1 cellular context compared by ENCODE assay signal in the genomic region with DNA sequence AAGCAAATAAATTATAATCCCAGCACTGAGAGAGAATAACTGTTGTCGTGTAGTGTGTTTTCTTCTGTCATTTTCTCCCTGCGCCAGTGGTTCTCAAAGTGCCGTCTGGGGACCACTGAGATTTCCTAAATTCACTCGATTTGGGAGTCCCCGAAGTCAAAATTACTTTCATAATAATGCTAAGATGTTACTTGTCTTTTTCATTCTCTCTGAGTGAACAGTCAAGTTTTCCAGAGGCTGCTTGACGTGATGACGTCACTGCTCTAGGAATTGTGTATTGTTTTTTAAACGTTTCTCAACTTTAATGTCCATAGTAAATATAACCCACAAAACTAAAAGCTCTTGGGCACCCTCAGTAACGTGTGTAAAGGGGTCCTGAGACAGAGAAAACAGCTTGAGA.
TF ChIP-seq lines count a peak whose summit lies in the region.

No MANE protein-coding gene starts in this region.

TF ChIP-seq in WTC11, 78 proteins besides CTCF, POLR2A, EP300 and RAD21 (continued from another document):
- TF ChIP-seq, protein P1, sequence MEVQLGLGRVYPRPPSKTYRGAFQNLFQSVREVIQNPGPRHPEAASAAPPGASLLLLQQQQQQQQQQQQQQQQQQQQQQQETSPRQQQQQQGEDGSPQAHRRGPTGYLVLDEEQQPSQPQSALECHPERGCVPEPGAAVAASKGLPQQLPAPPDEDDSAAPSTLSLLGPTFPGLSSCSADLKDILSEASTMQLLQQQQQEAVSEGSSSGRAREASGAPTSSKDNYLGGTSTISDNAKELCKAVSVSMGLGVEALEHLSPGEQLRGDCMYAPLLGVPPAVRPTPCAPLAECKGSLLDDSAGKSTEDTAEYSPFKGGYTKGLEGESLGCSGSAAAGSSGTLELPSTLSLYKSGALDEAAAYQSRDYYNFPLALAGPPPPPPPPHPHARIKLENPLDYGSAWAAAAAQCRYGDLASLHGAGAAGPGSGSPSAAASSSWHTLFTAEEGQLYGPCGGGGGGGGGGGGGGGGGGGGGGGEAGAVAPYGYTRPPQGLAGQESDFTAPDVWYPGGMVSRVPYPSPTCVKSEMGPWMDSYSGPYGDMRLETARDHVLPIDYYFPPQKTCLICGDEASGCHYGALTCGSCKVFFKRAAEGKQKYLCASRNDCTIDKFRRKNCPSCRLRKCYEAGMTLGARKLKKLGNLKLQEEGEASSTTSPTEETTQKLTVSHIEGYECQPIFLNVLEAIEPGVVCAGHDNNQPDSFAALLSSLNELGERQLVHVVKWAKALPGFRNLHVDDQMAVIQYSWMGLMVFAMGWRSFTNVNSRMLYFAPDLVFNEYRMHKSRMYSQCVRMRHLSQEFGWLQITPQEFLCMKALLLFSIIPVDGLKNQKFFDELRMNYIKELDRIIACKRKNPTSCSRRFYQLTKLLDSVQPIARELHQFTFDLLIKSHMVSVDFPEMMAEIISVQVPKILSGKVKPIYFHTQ (CRISPR knock-in tag; IDR thresholded peaks at IDR 0.05): no peak
- TF ChIP-seq, protein P2, sequence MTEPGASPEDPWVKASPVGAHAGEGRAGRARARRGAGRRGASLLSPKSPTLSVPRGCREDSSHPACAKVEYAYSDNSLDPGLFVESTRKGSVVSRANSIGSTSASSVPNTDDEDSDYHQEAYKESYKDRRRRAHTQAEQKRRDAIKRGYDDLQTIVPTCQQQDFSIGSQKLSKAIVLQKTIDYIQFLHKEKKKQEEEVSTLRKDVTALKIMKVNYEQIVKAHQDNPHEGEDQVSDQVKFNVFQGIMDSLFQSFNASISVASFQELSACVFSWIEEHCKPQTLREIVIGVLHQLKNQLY (CRISPR knock-in tag; IDR thresholded peaks at IDR 0.05): no peak
- TF ChIP-seq CREM (CRISPR knock-in tag; IDR thresholded peaks at IDR 0.05): no peak
- TF ChIP-seq, protein P3, sequence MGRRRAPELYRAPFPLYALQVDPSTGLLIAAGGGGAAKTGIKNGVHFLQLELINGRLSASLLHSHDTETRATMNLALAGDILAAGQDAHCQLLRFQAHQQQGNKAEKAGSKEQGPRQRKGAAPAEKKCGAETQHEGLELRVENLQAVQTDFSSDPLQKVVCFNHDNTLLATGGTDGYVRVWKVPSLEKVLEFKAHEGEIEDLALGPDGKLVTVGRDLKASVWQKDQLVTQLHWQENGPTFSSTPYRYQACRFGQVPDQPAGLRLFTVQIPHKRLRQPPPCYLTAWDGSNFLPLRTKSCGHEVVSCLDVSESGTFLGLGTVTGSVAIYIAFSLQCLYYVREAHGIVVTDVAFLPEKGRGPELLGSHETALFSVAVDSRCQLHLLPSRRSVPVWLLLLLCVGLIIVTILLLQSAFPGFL (CRISPR knock-in tag; IDR thresholded peaks at IDR 0.05; ENCODE audit: borderline replicate concordance): no peak
